2 cellular contexts compared by ENCODE assay signal in the genomic region with DNA sequence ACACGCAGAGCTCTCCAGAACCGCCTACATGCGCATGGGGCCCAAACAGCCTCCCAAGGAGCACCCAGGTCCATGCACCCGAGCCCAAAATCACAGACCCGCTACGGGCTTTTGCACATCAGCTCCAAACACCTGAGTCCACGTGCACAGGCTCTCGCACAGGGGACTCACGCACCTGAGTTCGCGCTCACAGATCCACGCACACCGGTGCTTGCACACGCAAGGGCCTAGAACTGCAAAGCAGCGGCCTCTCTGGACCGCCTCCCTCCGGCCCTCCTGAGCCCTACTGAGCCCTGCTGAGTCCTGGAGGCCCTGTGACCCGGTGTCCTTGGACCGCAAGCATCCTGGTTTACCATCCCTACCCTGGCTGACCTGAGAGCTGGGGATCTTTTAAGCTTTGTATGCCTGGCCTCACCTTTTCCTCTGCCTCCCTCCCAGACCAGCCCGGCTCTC.
TF ChIP-seq lines count a peak whose summit lies in the region.

No MANE protein-coding gene starts in this region.

TF ChIP-seq in endothelial cell of umbilical vein, 7 proteins besides CTCF, POLR2A, EP300 and RAD21:
- TF ChIP-seq FOS (IDR thresholded peaks at IDR 0.05; ENCODE audit: borderline replicate concordance, insufficient read depth, low read length) = no peak
- TF ChIP-seq EZH2 (IDR thresholded peaks at IDR 0.05; ENCODE audit: borderline replicate concordance, low read depth, low read length, severe bottlenecking) = peak; percentile 65

TF ChIP-seq in neural cell, 6 proteins besides CTCF, POLR2A, EP300 and RAD21:
- no peak for TF ChIP-seq EZH2 (IDR thresholded peaks at IDR 0.05; ENCODE audit: borderline replicate concordance, insufficient read depth, low read length, poor library complexity, severe bottlenecking)
- TF ChIP-seq MXI1 (conservative IDR thresholded peaks at IDR 0.05; ENCODE audit: poor library complexity, severe bottlenecking) = no peak
- TF ChIP-seq, protein P1, sequence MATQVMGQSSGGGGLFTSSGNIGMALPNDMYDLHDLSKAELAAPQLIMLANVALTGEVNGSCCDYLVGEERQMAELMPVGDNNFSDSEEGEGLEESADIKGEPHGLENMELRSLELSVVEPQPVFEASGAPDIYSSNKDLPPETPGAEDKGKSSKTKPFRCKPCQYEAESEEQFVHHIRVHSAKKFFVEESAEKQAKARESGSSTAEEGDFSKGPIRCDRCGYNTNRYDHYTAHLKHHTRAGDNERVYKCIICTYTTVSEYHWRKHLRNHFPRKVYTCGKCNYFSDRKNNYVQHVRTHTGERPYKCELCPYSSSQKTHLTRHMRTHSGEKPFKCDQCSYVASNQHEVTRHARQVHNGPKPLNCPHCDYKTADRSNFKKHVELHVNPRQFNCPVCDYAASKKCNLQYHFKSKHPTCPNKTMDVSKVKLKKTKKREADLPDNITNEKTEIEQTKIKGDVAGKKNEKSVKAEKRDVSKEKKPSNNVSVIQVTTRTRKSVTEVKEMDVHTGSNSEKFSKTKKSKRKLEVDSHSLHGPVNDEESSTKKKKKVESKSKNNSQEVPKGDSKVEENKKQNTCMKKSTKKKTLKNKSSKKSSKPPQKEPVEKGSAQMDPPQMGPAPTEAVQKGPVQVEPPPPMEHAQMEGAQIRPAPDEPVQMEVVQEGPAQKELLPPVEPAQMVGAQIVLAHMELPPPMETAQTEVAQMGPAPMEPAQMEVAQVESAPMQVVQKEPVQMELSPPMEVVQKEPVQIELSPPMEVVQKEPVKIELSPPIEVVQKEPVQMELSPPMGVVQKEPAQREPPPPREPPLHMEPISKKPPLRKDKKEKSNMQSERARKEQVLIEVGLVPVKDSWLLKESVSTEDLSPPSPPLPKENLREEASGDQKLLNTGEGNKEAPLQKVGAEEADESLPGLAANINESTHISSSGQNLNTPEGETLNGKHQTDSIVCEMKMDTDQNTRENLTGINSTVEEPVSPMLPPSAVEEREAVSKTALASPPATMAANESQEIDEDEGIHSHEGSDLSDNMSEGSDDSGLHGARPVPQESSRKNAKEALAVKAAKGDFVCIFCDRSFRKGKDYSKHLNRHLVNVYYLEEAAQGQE (IDR thresholded peaks at IDR 0.05; ENCODE audit: borderline replicate concordance) = no peak
- no peak for TF ChIP-seq SMC3 (conservative IDR thresholded peaks at IDR 0.05; ENCODE audit: poor library complexity)
- no peak for TF ChIP-seq POLR2AphosphoS5 (IDR thresholded peaks at IDR 0.05)
- TF ChIP-seq TAF1 (IDR thresholded peaks at IDR 0.05; ENCODE audit: low read depth) = no peak
